16 cellular contexts compared by ENCODE assay signal in the genomic region with DNA sequence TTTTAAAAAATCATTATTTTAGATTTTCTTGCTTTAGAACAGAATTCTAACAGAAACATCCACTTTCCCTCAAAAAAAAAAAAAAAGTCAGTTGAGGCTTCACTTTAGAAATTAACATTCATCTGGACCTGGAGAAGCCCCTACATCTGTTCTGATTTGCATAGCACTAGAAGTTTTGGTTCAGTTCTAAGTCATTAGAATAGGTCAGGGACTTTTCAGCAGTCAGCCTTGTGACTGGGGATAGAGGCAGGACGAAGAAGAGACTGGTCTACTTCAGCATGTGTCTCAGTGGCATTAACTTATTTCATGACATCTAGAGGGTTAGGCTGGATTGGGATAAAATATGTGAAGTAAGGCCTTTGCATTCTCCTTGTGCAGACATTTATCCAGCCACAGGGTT.
A peak's percentile ranks its signal among the peaks of the same experiment; 100 is the strongest.
DNase-seq lines count a peak whose midpoint lies in the region; ATAC-seq and TF ChIP-seq lines count a peak whose summit lies in the region.
"Had no signal": no experiment of that assay in that cellular context is flagged by ENCODE, and none has a peak within 500 bp of the region (broad histone marks: within the 10 kb centered on the region; RNA-seq: fewer than 3 reads in every experiment).

No MANE protein-coding gene starts in this region.

- intact Hi-C loops in naive thymus-derived CD4-positive, alpha-beta T cell (cut with micrococcal nuclease): no loop called here

- no peak for TF ChIP-seq POLR2A in suprapubic skin (IDR thresholded peaks at IDR 0.05)

- H3K4me3 Mint-ChIP-seq in naive thymus-derived CD4-positive, alpha-beta T cell: no peak overlapping the region
- H3K4me3 Mint-ChIP-seq: activated B cell treated with CpG ODN at 0.5 μM for 24 hours had no signal

- H3K9me3 Mint-ChIP-seq in naive thymus-derived CD4-positive, alpha-beta T cell: peaks cover 0 to 5% (median 0%) of the 10 kb centered on the region in 11 donors
- H3K9me3 Mint-ChIP-seq: activated B cell treated with CpG ODN at 0.5 μM for 24 hours had no signal

- no peak for DNase-seq in stimulated activated naive CD4-positive, alpha-beta T cell treated with Interleukin-2 at 50 U/mL for 16 hours (lab: John Stamatoyannopoulos, UW)
- DNase-seq in naive thymus-derived CD4-positive, alpha-beta T cell: no peak
- no peak for DNase-seq in suprapubic skin (ENCODE audit: low spot score in 2 of 2)
- no peak for DNase-seq in EL
- DNase-seq: activated B cell treated with CpG ODN at 0.5 μM for 24 hours, activated T-cell treated with anti-CD3 and anti-CD28 coated beads for 4 hours, DMS79 treated with DMSO at 0.1 percent for 48 hours, MV-4-11, NCI-H524 treated with DMSO at 0.1 percent for 48 hours, SJCRH30 had no signal

- H3K27ac ChIP-seq in naive thymus-derived CD4-positive, alpha-beta T cell (ENCODE audit: low read depth, low read length): no peak overlapping the region
- no peak overlapping the region for H3K27ac ChIP-seq in suprapubic skin
- H3K27ac ChIP-seq: coronary artery, parathyroid adenoma, SJCRH30 had no signal

- POLR2A ChIA-PET in naive thymus-derived CD4-positive, alpha-beta T cell (lab: Charles Lee): no interaction called here

- CTCF ChIA-PET in naive thymus-derived CD4-positive, alpha-beta T cell (lab: Charles Lee): no interaction called here

- H3K27me3 Mint-ChIP-seq in naive thymus-derived CD4-positive, alpha-beta T cell: peaks cover 5 to 14% (median 7%) of the 10 kb centered on the region in 5 donors
- H3K27me3 Mint-ChIP-seq: activated B cell treated with CpG ODN at 0.5 μM for 24 hours had no signal

- H3K27ac Mint-ChIP-seq in naive thymus-derived CD4-positive, alpha-beta T cell: no peak overlapping the region
- H3K27ac Mint-ChIP-seq: activated B cell treated with CpG ODN at 0.5 μM for 24 hours had no signal

- WGBS in suprapubic skin: 95% methylated on average over 1 of the region's 1 CpG

- H3K4me1 ChIP-seq in naive thymus-derived CD4-positive, alpha-beta T cell (ENCODE audit: control insufficient read depth in 2 of 2, insufficient read depth in 2 of 2, low read length in 2 of 2): no peaks in the 10 kb centered on the region
- H3K4me1 ChIP-seq in suprapubic skin: no peaks in the 10 kb centered on the region
- H3K4me1 ChIP-seq: parathyroid adenoma, SJCRH30 had no signal

- H3K9me3 ChIP-seq in naive thymus-derived CD4-positive, alpha-beta T cell (ENCODE audit: control insufficient read depth in 2 of 3, low read length in 3 of 3): no peaks in the 10 kb centered on the region
- H3K9me3 ChIP-seq in suprapubic skin: no peaks in the 10 kb centered on the region
- H3K9me3 ChIP-seq: SJCRH30 had no signal

- H3K4me3 ChIP-seq in naive thymus-derived CD4-positive, alpha-beta T cell (ENCODE audit: low read length): no peak overlapping the region
- no peak overlapping the region for H3K4me3 ChIP-seq in suprapubic skin
- H3K4me3 ChIP-seq: coronary artery, SJCRH30 had no signal

- no peak for TF ChIP-seq EP300 in suprapubic skin (IDR thresholded peaks at IDR 0.05)

- no peaks in the 10 kb centered on the region for H3K4me1 Mint-ChIP-seq in naive thymus-derived CD4-positive, alpha-beta T cell

- ATAC-seq in GM18868 (IDR thresholded peaks at IDR 0.05; ENCODE audit: unreplicated experiment) (peak; percentile 93), GM21447 (IDR thresholded peaks at IDR 0.05; ENCODE audit: unreplicated experiment) (peak; percentile 90), HG02943 (IDR thresholded peaks at IDR 0.05; ENCODE audit: low read depth, unreplicated experiment) (peak; percentile 89), HG03558 (IDR thresholded peaks at IDR 0.05; ENCODE audit: extremely low read depth, unreplicated experiment) (peak; percentile 98)
- ATAC-seq in naive thymus-derived CD4-positive, alpha-beta T cell: no peak

- no peaks in the 10 kb centered on the region for H3K27me3 ChIP-seq in naive thymus-derived CD4-positive, alpha-beta T cell (ENCODE audit: control insufficient read depth in 2 of 2, insufficient read depth in 2 of 2, low read length in 2 of 2)
- H3K27me3 ChIP-seq in suprapubic skin: no peaks in the 10 kb centered on the region

- TF ChIP-seq CTCF in suprapubic skin (IDR thresholded peaks at IDR 0.05): no peak

- no peaks in the 10 kb centered on the region for H3K36me3 Mint-ChIP-seq in naive thymus-derived CD4-positive, alpha-beta T cell

- H3K36me3 ChIP-seq in naive thymus-derived CD4-positive, alpha-beta T cell (ENCODE audit: control insufficient read depth in 2 of 3, insufficient read depth in 3 of 3, low read length in 3 of 3): no peaks in the 10 kb centered on the region
- H3K36me3 ChIP-seq in suprapubic skin: no peaks in the 10 kb centered on the region
- H3K36me3 ChIP-seq: SJCRH30 had no signal
